Comparison of ENCODE assay signal across 22 cellular contexts in the genomic region with DNA sequence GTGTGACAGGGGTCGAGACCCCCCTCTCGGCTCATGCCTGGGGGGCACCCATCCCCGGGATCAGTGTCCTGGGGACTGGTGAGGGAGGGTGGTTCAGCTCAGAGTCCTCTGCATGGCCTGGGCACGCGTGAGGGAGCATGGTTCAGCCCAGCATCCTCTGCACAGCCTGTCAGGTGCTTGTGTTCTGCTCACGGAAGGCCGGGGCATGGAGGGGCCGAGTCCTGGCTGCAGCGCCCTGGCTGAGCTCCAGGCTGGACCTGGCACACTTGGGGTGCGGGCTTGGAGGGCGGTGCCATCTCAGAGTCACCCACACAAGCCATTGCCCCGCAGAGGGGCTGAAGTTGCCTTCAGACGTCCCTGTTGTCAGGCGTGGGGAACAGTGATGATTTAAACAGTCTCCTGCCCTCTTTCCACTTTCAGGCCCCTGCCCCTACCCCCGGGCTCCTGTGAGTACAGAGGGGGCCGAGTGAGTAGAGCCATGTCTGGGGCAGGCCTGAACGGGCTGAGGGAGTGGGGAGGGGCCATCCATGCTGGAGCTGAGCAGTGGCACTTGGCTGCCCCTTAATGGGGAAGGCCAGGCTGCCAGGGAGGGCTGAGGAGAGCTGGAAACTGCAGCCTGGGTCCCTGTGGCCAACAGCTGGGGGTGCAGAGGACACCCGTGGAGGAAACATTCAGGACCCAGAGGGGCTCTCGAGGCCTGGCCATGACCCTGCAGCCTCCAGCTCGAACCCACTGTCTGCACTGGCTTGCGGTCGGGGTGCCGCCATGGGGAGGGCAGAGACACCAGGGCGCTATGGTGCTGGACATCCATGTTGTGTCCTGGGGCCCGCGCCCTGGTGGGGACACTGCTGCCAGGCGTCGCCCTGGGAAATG. TPM values are rescaled to one million over a fixed set of nuclear protein-coding genes. Genes with fewer than 3 reads are reported as not detected.
DNase-seq lines count a peak whose midpoint lies in the region; ATAC-seq, FAIRE-seq and TF ChIP-seq lines count a peak whose summit lies in the region.
"Had no signal": no experiment of that assay in that cellular context is flagged by ENCODE, and none has a peak within 500 bp of the region (broad histone marks: within the 10 kb centered on the region; RNA-seq: fewer than 3 reads in every experiment).

No MANE protein-coding gene starts in this region.

- intact Hi-C loops in CD4-positive, alpha-beta T cell (cut with DNase I, micrococcal nuclease), result no loop called here
- intact Hi-C loops in heart right ventricle (cut with DNase I), result no loop called here

- H3K23ac ChIP-seq in H1 (ENCODE audit: insufficient read length), result no peak overlapping the region
- H3K23ac ChIP-seq in neuronal stem cell (ENCODE audit: low read depth, low read length, poor library complexity), result peak overlapping the region; percentile 91
- H3K23ac ChIP-seq in trophoblast cell (ENCODE audit: low read length), result no peak overlapping the region

- H3K23me2 ChIP-seq in H1 (ENCODE audit: low read depth, low read length), result no peaks in the 10 kb centered on the region

- peaks cover 0 to 10% (median 0%) of the 10 kb centered on the region in 4 experiments; a peak in 1 of 8 replicates for H3K36me3 ChIP-seq in H1 (ENCODE audit: control insufficient read depth in 2 of 4, insufficient read depth in 4 of 4, low read length in 3 of 4)
- H3K36me3 ChIP-seq in neuronal stem cell (replicated peaks in 1 of 2; ENCODE audit: control insufficient read depth in 2 of 2, insufficient read depth in 2 of 2, low read length in 2 of 2), result peaks cover 6 to 13% of the 10 kb centered on the region in 2 donors
- H3K36me3 ChIP-seq in heart right ventricle, result peaks cover 0 to 38% (median 14%) of the 10 kb centered on the region in 9 donors
- H3K36me3 ChIP-seq in trophoblast cell (ENCODE audit: control insufficient read depth in 1 of 2, insufficient read depth in 2 of 2, low read length in 2 of 2), result peaks cover 13 to 25% of the 10 kb centered on the region in 2 experiments

- no peak overlapping the region for H2BK5ac ChIP-seq in H1 (ENCODE audit: low read depth, low read length)
- peak overlapping the region; percentile 75 for H2BK5ac ChIP-seq in neuronal stem cell (ENCODE audit: low read length)
- H2BK5ac ChIP-seq in trophoblast cell (ENCODE audit: low read depth, low read length, poor library complexity), result no peak overlapping the region

- no peaks in the 10 kb centered on the region for H3K27me3 Mint-ChIP-seq in CD4-positive, alpha-beta T cell
- H3K27me3 Mint-ChIP-seq: B cell had no signal

- H4K5ac ChIP-seq in H1 (ENCODE audit: insufficient read length, low read depth, low read length), result no peak overlapping the region

- POLR2A ChIA-PET in CD4-positive, alpha-beta T cell (lab: Charles Lee), result no interaction called here
- POLR2A ChIA-PET in RWPE1 (lab: Yijun Ruan, JAX; ENCODE audit: low non-redundant PET), result interaction anchor here (0.5 kb wide), 1 partner anchor 67 kb away, joined by 3 read pairs; no protein-coding TSS in a partner anchor
- POLR2A ChIA-PET in H1 (lab: Charles Lee; ENCODE audit: partially characterized antibody), result no interaction called here

- no peak for DNase-seq in CD4-positive, alpha-beta T cell
- DNase-seq in RWPE1 (ENCODE audit: low spot score) (no peak), H1 (ENCODE audit: low read depth in 1 of 2, low spot score in 2 of 2) (no peak), neuronal stem cell (ENCODE audit: low spot score) (no peak), heart right ventricle (no peak), trophoblast cell (no peak)
- DNase-seq: CD8-positive, alpha-beta T cell; DMS79 treated with DMSO at 0.1 percent for 48 hours; GM23248; MV-4-11; NCI-H1436; NCI-H2081; NCI-H526; PC-3; SK-N-SH had no signal

- H2BK12ac ChIP-seq in H1 (ENCODE audit: low read depth, low read length) (0 out of 2 replicates have a peak overlapping the region, but pooled peaks have one; percentile 39), neuronal stem cell (ENCODE audit: low read length) (peak overlapping the region; percentile 84), trophoblast cell (ENCODE audit: low read length) (no peak overlapping the region)

- H2AFZ ChIP-seq in H1 (ENCODE audit: low read length) (no peak overlapping the region), neuronal stem cell (ENCODE audit: low read length) (no peak overlapping the region), trophoblast cell (ENCODE audit: insufficient read depth, low read length, poor library complexity) (no peak overlapping the region)
- H2AFZ ChIP-seq: GM23248 had no signal

- CTCF ChIA-PET in CD4-positive, alpha-beta T cell (lab: Charles Lee), result no interaction called here
- CTCF ChIA-PET in RWPE1 (lab: Yijun Ruan, JAX), result interaction anchor here (1.4 kb wide), 1 partner anchor 11 kb away, joined by 3 read pairs; no protein-coding TSS in a partner anchor
- CTCF ChIA-PET in H1 (lab: Charles Lee; ENCODE audit: partially characterized antibody), result interaction anchor here (0.7 to 2.3 kb wide), 6 partner anchors 11 to 87 kb away, joined by 3 to 12 read pairs (median 3); no protein-coding TSS in a partner anchor

- H3K27ac Mint-ChIP-seq in CD4-positive, alpha-beta T cell, result no peak overlapping the region
- H3K27ac Mint-ChIP-seq: B cell; CD8-positive, alpha-beta T cell had no signal

- TF ChIP-seq RAD21 in H1 (IDR thresholded peaks at IDR 0.05 in 1 of 2, conservative IDR thresholded peaks at IDR 0.05 in 1 of 2; ENCODE audit: low read depth in 2 of 2, low read length in 2 of 2), result no peak

- H2AK5ac ChIP-seq in H1 (ENCODE audit: low read depth, low read length) (no peak overlapping the region), neuronal stem cell (ENCODE audit: low read depth, low read length) (no peak overlapping the region), trophoblast cell (ENCODE audit: low read length) (no peak overlapping the region)

- no peak overlapping the region for H2BK120ac ChIP-seq in H1 (replicated peaks; ENCODE audit: low read depth, low read length)
- H2BK120ac ChIP-seq in neuronal stem cell (ENCODE audit: low read depth, low read length), result no peak overlapping the region
- H2BK120ac ChIP-seq in trophoblast cell (ENCODE audit: insufficient read depth, low read length, poor library complexity), result no peak overlapping the region

- H3K56ac ChIP-seq in H1 (replicated peaks; ENCODE audit: insufficient read length, low read depth, low read length), result no peak overlapping the region

- H3K9me3 Mint-ChIP-seq in CD4-positive, alpha-beta T cell, result no peaks in the 10 kb centered on the region
- H3K9me3 Mint-ChIP-seq: CD8-positive, alpha-beta T cell had no signal

- no peaks in the 10 kb centered on the region for H3K4me1 Mint-ChIP-seq in CD4-positive, alpha-beta T cell (ENCODE audit: low read depth)

- H3K79me2 ChIP-seq in H1 (ENCODE audit: control insufficient read depth in 1 of 2, insufficient read depth in 2 of 2, low read length in 2 of 2), result no peaks in the 10 kb centered on the region
- H3K79me2 ChIP-seq in trophoblast cell (ENCODE audit: control insufficient read depth, insufficient read depth, low read length, poor library complexity), result no peaks in the 10 kb centered on the region

- H3K18ac ChIP-seq in H1 (ENCODE audit: extremely low read depth, low read length) (no peak overlapping the region), neuronal stem cell (ENCODE audit: low read length) (peak overlapping the region; percentile 71), trophoblast cell (ENCODE audit: low read length) (no peak overlapping the region)

- peaks cover 48% of the 10 kb centered on the region for H3K36me3 Mint-ChIP-seq in CD4-positive, alpha-beta T cell (ENCODE audit: low read depth)

- H3K27ac ChIP-seq in CD4-positive, alpha-beta T cell (ENCODE audit: low read depth, low read length), result peak overlapping the region; percentile 7
- peak overlapping the region; percentile 74 for H3K27ac ChIP-seq in RWPE1
- H3K27ac ChIP-seq in H1 (ENCODE audit: low read depth, low read length), result no peak overlapping the region
- H3K27ac ChIP-seq in neuronal stem cell (replicated peaks; ENCODE audit: low read length), result no peak overlapping the region
- H3K27ac ChIP-seq in heart right ventricle, result peak overlapping the region in 1 of 10 donors; percentile 15
- H3K27ac ChIP-seq in trophoblast cell (ENCODE audit: low read depth, low read length), result no peak overlapping the region
- H3K27ac ChIP-seq: GM23248 had no signal

- FAIRE-seq in H1 (lab: Jason Lieb, UNC), result no peak
- FAIRE-seq: D721Med, G401.6, GM12891 had no signal

- no peak overlapping the region for H4K8ac ChIP-seq in H1 (ENCODE audit: extremely low read depth, insufficient read depth, low read length)
- no peak overlapping the region for H4K8ac ChIP-seq in neuronal stem cell (ENCODE audit: low read depth, low read length)
- H4K8ac ChIP-seq in trophoblast cell (ENCODE audit: low read depth, low read length), result no peak overlapping the region

- H4K20me1 ChIP-seq in H1 (replicated peaks in 1 of 2; ENCODE audit: control insufficient read depth in 1 of 2, insufficient read depth in 2 of 2, low read length in 2 of 2), result peaks cover 11 to 18% of the 10 kb centered on the region in 2 experiments

- H3K4ac ChIP-seq in H1 (replicated peaks; ENCODE audit: insufficient read length, low read depth, low read length) (no peak overlapping the region), neuronal stem cell (ENCODE audit: low read length) (no peak overlapping the region), trophoblast cell (ENCODE audit: low read depth, low read length) (no peak overlapping the region)

- H3K4me2 ChIP-seq in H1 (ENCODE audit: insufficient read depth in 1 of 2, low read depth in 2 of 2, low read length in 2 of 2), result no peak overlapping the region
- no peak overlapping the region for H3K4me2 ChIP-seq in neuronal stem cell (ENCODE audit: insufficient read depth, low read length, poor library complexity, severe bottlenecking)
- no peak overlapping the region for H3K4me2 ChIP-seq in trophoblast cell (ENCODE audit: low read length)
- H3K4me2 ChIP-seq: SK-N-SH had no signal

- peaks cover 6% of the 10 kb centered on the region; the same call in 1 of the 2 replicates for H3K79me1 ChIP-seq in H1 (ENCODE audit: low read depth, low read length)
- peaks cover 9% of the 10 kb centered on the region for H3K79me1 ChIP-seq in neuronal stem cell (ENCODE audit: low read depth, low read length)
- no peaks in the 10 kb centered on the region for H3K79me1 ChIP-seq in trophoblast cell (ENCODE audit: low read length)

- H4K91ac ChIP-seq in H1 (replicated peaks; ENCODE audit: insufficient read length, low read length) (no peak overlapping the region), neuronal stem cell (ENCODE audit: low read depth, low read length, poor library complexity) (no peak overlapping the region), trophoblast cell (ENCODE audit: low read depth, low read length) (no peak overlapping the region)

- H3K4me3 ChIP-seq in H1 (ENCODE audit: extremely low read depth in 1 of 4, insufficient read depth in 2 of 4, low read depth in 3 of 4, low read length in 4 of 4) (no peak overlapping the region), neuronal stem cell (ENCODE audit: low read length in 2 of 2) (no peak overlapping the region), heart right ventricle (no peak overlapping the region), trophoblast cell (ENCODE audit: low read depth, low read length) (no peak overlapping the region)
- H3K4me3 ChIP-seq: GM23248 had no signal

- WGBS in H1 (ENCODE audit: extremely low coverage in 1 of 2, insufficient coverage in 1 of 2, insufficient read length in 1 of 2, insufficient replicate concordance in 2 of 2, low coverage in 1 of 2, low lambda C conversion rate in 2 of 2, missing lambda C conversion rate in 1 of 2), 2 experiments, result 92% methylated on average over 28 of the region's 28 CpGs; no CpG with 5 or more reads in 1 of the 2 experiments
- WGBS in neuronal stem cell (ENCODE audit: extremely low coverage in 2 of 2, insufficient read length in 2 of 2, insufficient replicate concordance in 1 of 2), 2 donors, result no CpG with 5 or more reads among the region's 28 CpGs
- 81 to 84% methylated on average over 28 of the region's 28 CpGs for WGBS in heart right ventricle, 2 donors
- no CpG with 5 or more reads among the region's 28 CpGs for WGBS in trophoblast cell (ENCODE audit: extremely low coverage, insufficient coverage, insufficient read length)

- no peaks in the 10 kb centered on the region for H3K9me3 ChIP-seq in CD4-positive, alpha-beta T cell (ENCODE audit: control insufficient read depth, low read length)
- H3K9me3 ChIP-seq in H1 (ENCODE audit: insufficient read depth in 2 of 2, low read depth in 1 of 2, low read length in 1 of 2) (no peaks in the 10 kb centered on the region), neuronal stem cell (replicated peaks in 1 of 2; ENCODE audit: control insufficient read depth in 2 of 2, insufficient read depth in 1 of 2, low read depth in 1 of 2, low read length in 2 of 2) (peaks cover 4 to 12% of the 10 kb centered on the region in 2 donors), heart right ventricle (peaks cover 0 to 14% (median 0%) of the 10 kb centered on the region in 11 donors), trophoblast cell (ENCODE audit: insufficient read depth, low read depth, low read length) (peaks cover 2% of the 10 kb centered on the region)
- H3K9me3 ChIP-seq: SK-N-SH had no signal

- no peak overlapping the region for H4K12ac ChIP-seq in trophoblast cell (ENCODE audit: low read depth, low read length)

- no peak for TF ChIP-seq CTCF in CD4-positive, alpha-beta T cell (IDR thresholded peaks at IDR 0.05)
- no peak for TF ChIP-seq CTCF in RWPE1 (conservative IDR thresholded peaks at IDR 0.05; ENCODE audit: low read depth)
- TF ChIP-seq CTCF in H1 (IDR thresholded peaks at IDR 0.05; ENCODE audit: control extremely low read depth in 1 of 3, insufficient read depth in 1 of 3, low read depth in 1 of 3, low read length in 3 of 3), result no peak
- no peak for TF ChIP-seq CTCF in heart right ventricle (IDR thresholded peaks at IDR 0.05)

- no peak for ATAC-seq in CD4-positive, alpha-beta T cell (ENCODE audit: poor library complexity)
- ATAC-seq in GM21786 (IDR thresholded peaks at IDR 0.05; ENCODE audit: unreplicated experiment) (no peak), heart right ventricle (no peak), GM21825 (IDR thresholded peaks at IDR 0.05; ENCODE audit: unreplicated experiment) (no peak)
- ATAC-seq: CD8-positive, alpha-beta T cell; PC-3; Right ventricle myocardium inferior had no signal

- H2BK15ac ChIP-seq in H1 (ENCODE audit: low read length) (no peak overlapping the region), neuronal stem cell (ENCODE audit: low read length) (no peak overlapping the region)

- no peak overlapping the region for H3K4me3 Mint-ChIP-seq in CD4-positive, alpha-beta T cell
- H3K4me3 Mint-ChIP-seq: B cell; CD8-positive, alpha-beta T cell had no signal

- H3K4me1 ChIP-seq in H1 (replicated peaks in 1 of 4; ENCODE audit: control insufficient read depth in 3 of 4, insufficient read depth in 4 of 4, low read length in 3 of 4), result peaks cover 0 to 5% (median 2%) of the 10 kb centered on the region in 4 experiments; a peak in 4 of 7 replicates
- H3K4me1 ChIP-seq in neuronal stem cell (ENCODE audit: control insufficient read depth in 2 of 2, insufficient read depth in 1 of 2, low read depth in 1 of 2, low read length in 2 of 2), result no peaks in the 10 kb centered on the region
- H3K4me1 ChIP-seq in heart right ventricle, result peaks cover 0 to 37% (median 10%) of the 10 kb centered on the region in 9 donors
- no peaks in the 10 kb centered on the region for H3K4me1 ChIP-seq in trophoblast cell (ENCODE audit: control insufficient read depth in 1 of 2, insufficient read depth in 2 of 2, low read length in 2 of 2)

- H3K27me3 ChIP-seq in CD4-positive, alpha-beta T cell (ENCODE audit: control insufficient read depth, insufficient read depth, low read length), result no peaks in the 10 kb centered on the region
- H3K27me3 ChIP-seq in H1 (replicated peaks in 1 of 4; ENCODE audit: control insufficient read depth in 3 of 4, extremely low read depth in 1 of 4, insufficient read depth in 3 of 4, low read length in 3 of 4) (peaks cover 0 to 10% (median 8%) of the 10 kb centered on the region in 4 experiments; a peak in 4 of 7 replicates), neuronal stem cell (ENCODE audit: control insufficient read depth in 3 of 3, insufficient read depth in 3 of 3, low read depth in 1 of 3, low read length in 3 of 3) (no peaks in the 10 kb centered on the region), heart right ventricle (no peaks in the 10 kb centered on the region), trophoblast cell (ENCODE audit: insufficient read depth, low read length) (no peaks in the 10 kb centered on the region)

- H3K9ac ChIP-seq in H1 (replicated peaks in 1 of 4; ENCODE audit: extremely low read depth in 1 of 4, low read depth in 3 of 4, low read length in 3 of 4), result no peak overlapping the region
- H3K9ac ChIP-seq in neuronal stem cell (ENCODE audit: low read depth, low read length, poor library complexity), result peak overlapping the region; percentile 60
- no peak overlapping the region for H3K9ac ChIP-seq in trophoblast cell (ENCODE audit: low read length)
- H3K9ac ChIP-seq: GM23248, SK-N-SH had no signal

- H2BK20ac ChIP-seq in H1 (ENCODE audit: low read length), result no peak overlapping the region

- TF ChIP-seq POLR2A in H1 (IDR thresholded peaks at IDR 0.05; ENCODE audit: control extremely low read depth in 1 of 2, low read depth in 2 of 2, low read length in 2 of 2), result no peak

- TF ChIP-seq EP300 in H1 (IDR thresholded peaks at IDR 0.05; ENCODE audit: borderline replicate concordance in 1 of 2, low read depth in 2 of 2, low read length in 2 of 2), result no peak

- H3K14ac ChIP-seq in H1 (ENCODE audit: insufficient read length) (no peak overlapping the region), neuronal stem cell (ENCODE audit: low read length) (peak overlapping the region; percentile 82), trophoblast cell (ENCODE audit: low read length) (no peak overlapping the region)

RNA-seq across cellular contexts. Expression of gene FBRSL1, which starts 22.5 kb away (rescaled TPM):
- total RNA-seq in CD4-positive, alpha-beta T cell, result 10 to 100 TPM; 75.8 to 80.7 TPM
- total RNA-seq in H1 (2021; fragmentation: NEBNext Ultra II Directional; extraction: Animal tissue kit (Norgen Biotek cat#: 25700)), result 109 and 123 TPM in 2 replicates
- polyA plus RNA-seq in H1 (2011; rRNA removed) (18.4 and 78.9 TPM in 2 replicates), heart right ventricle (10 to 100 TPM; 28.1 to 39.9 TPM)
- polyA plus RNA-seq in H1 (2011; cell fraction: cytosol; rRNA removed), result 13.8 TPM
- polyA plus RNA-seq in H1 (2011; cell fraction: nucleus; rRNA removed), result 51.7 TPM
- polyA plus RNA-seq in H1 (2012, experiment 1 of 2), result 70.6 to 100 TPM (median 74.4 TPM) in 4 replicates
- 111 TPM for polyA plus RNA-seq in H1 (2012, experiment 2 of 2)
- 79.0 TPM for polyA plus RNA-seq in H1 (2013, experiment 1 of 2)
- 73.0 TPM for polyA plus RNA-seq in H1 (2013, experiment 2 of 2)
- polyA minus RNA-seq in H1 (2011; rRNA and poly(A)+ RNA removed), result 1.7 and 39.3 TPM in 2 replicates
- polyA minus RNA-seq in H1 (2011; cell fraction: cytosol; rRNA and poly(A)+ RNA removed), result 52.3 TPM
- 28.5 TPM for polyA minus RNA-seq in H1 (2011; cell fraction: nucleus; rRNA and poly(A)+ RNA removed)
- polyA plus RNA-seq in neuronal stem cell (2013, experiment 1 of 2), result 61.7 TPM
- 70.1 TPM for polyA plus RNA-seq in neuronal stem cell (2013, experiment 2 of 2)
- total RNA-seq in heart right ventricle, result 10 to 100 TPM; 42.3 to 90.6 (median 48.0) TPM
- polyA plus RNA-seq in trophoblast cell (2013), result 64.1 and 68.4 TPM in 2 replicates

Comparison
In these comparisons a context has a peak if more than half of its experiments do, and no peak if none do; other contexts are left out.
1. H3K27ac ChIP-seq: peak in CD4-positive, alpha-beta T cell (single experiment) and RWPE1 (single experiment); none in H1 (single experiment), neuronal stem cell (single experiment) and trophoblast cell (single experiment).